In the genomic region with DNA sequence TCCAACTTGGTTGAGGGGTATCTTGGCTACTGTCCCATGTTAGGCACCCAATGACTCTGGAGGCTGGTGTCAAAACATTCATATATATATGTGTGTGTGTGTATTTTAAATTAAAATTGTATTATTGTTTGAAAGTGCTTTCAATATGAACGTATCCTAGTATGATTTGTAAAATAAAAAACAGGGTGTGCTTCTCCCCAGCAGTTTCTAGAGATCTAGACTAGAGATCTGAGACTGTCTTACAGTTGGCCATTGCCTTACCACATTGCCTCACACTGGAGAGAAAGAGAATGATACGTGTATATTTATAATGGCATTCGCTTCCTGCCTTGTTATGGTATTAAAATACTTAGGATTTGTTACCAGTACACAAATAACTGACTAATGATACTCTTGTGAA, we compare ENCODE assay signal across 8 cellular contexts. TPM values are rescaled to one million over a fixed set of nuclear protein-coding genes. Genes with fewer than 3 reads are reported as not detected.
DNase-seq lines count a peak whose midpoint lies in the region; ATAC-seq and TF ChIP-seq lines count a peak whose summit lies in the region.

No MANE protein-coding gene starts in this region.

- H3K27me3 Mint-ChIP-seq in activated CD4-positive, alpha-beta memory T cell treated with anti-CD3 and anti-CD28 coated beads for 36 hours: no peaks in the 10 kb centered on the region
- H3K27me3 Mint-ChIP-seq in neural crest cell (ENCODE audit: low read depth): no peaks in the 10 kb centered on the region

- no peaks in the 10 kb centered on the region for H4K20me1 ChIP-seq in MM.1S (ENCODE audit: insufficient read depth, low read length)

- H3K4me3 ChIP-seq in MM.1S (ENCODE audit: low read length) (peak overlapping the region; percentile 74), fibroblast of pulmonary artery (replicated peaks; ENCODE audit: low read depth, low read length) (peak overlapping the region; percentile 77)

- H3K4me3 Mint-ChIP-seq in activated CD4-positive, alpha-beta memory T cell treated with anti-CD3 and anti-CD28 coated beads for 36 hours: peak overlapping the region; percentile 79
- peak overlapping the region; percentile 94 for H3K4me3 Mint-ChIP-seq in neural crest cell

- H3K4me1 Mint-ChIP-seq in activated CD4-positive, alpha-beta memory T cell treated with anti-CD3 and anti-CD28 coated beads for 36 hours (ENCODE audit: low read depth): peaks cover 52% of the 10 kb centered on the region
- peaks cover 56% of the 10 kb centered on the region for H3K4me1 Mint-ChIP-seq in neural crest cell

- H3K4me2 ChIP-seq in MM.1S (ENCODE audit: low read depth, low read length): peak overlapping the region; percentile 29

- H3K9ac ChIP-seq in MM.1S (ENCODE audit: low read length): peak overlapping the region; percentile 49; the same call in 1 of the 2 replicates

- H3K9me3 Mint-ChIP-seq in activated CD4-positive, alpha-beta memory T cell treated with anti-CD3 and anti-CD28 coated beads for 36 hours: no peaks in the 10 kb centered on the region
- no peaks in the 10 kb centered on the region for H3K9me3 Mint-ChIP-seq in neural crest cell

- POLR2A ChIA-PET in activated CD4-positive, alpha-beta memory T cell treated with anti-CD3 and anti-CD28 coated beads for 36 hours (lab: Charles Lee): interaction anchor here (1.4 kb wide), 1 partner anchor 11 kb away, joined by 4 read pairs; no protein-coding TSS in a partner anchor

- H3K36me3 ChIP-seq in MM.1S (replicated peaks; ENCODE audit: insufficient read depth, low read length): no peaks in the 10 kb centered on the region

- peaks cover 59% of the 10 kb centered on the region for H3K79me2 ChIP-seq in MM.1S (ENCODE audit: low read length)

- H3K36me3 Mint-ChIP-seq in activated CD4-positive, alpha-beta memory T cell treated with anti-CD3 and anti-CD28 coated beads for 36 hours: peaks cover 13% of the 10 kb centered on the region
- H3K36me3 Mint-ChIP-seq in neural crest cell (ENCODE audit: low read depth): no peaks in the 10 kb centered on the region

- peak overlapping the region; percentile 97 for H3K27ac Mint-ChIP-seq in activated CD4-positive, alpha-beta memory T cell treated with anti-CD3 and anti-CD28 coated beads for 36 hours
- peak overlapping the region; percentile 28 for H3K27ac Mint-ChIP-seq in neural crest cell (ENCODE audit: unreplicated experiment)

- DNase-seq in NCI-H2196 (lab: John Stamatoyannopoulos, UW; ENCODE audit: unreplicated experiment) (peak; percentile 6), NCI-H2196 treated with DMSO at 0.1 percent for 48 hours (lab: John Stamatoyannopoulos, UW; ENCODE audit: unreplicated experiment) (no peak), MM.1S (peak; percentile 69), fibroblast of pulmonary artery (ENCODE audit: low read depth) (peak; percentile 73), neural crest cell (ENCODE audit: low read depth, low spot score) (no peak)
- DNase-seq in activated CD4-positive, alpha-beta memory T cell treated with anti-CD3 and anti-CD28 coated beads for 36 hours: peak; percentile 27

- peak; percentile 55 for TF ChIP-seq CTCF in MM.1S (IDR thresholded peaks at IDR 0.05; ENCODE audit: low read length)
- peak; percentile 45 for TF ChIP-seq CTCF in fibroblast of pulmonary artery (IDR thresholded peaks at IDR 0.05; ENCODE audit: low read length, missing control alignments)
- peak; percentile 51 for TF ChIP-seq CTCF in neural crest cell (conservative IDR thresholded peaks at IDR 0.05)

- no peak overlapping the region for H2AFZ ChIP-seq in MM.1S (ENCODE audit: low read length)

- peaks cover 12% of the 10 kb centered on the region for H3K4me1 ChIP-seq in MM.1S (ENCODE audit: low read length)

- no peaks in the 10 kb centered on the region for H3K9me2 ChIP-seq in MM.1S (replicated peaks; ENCODE audit: insufficient read depth, low read length)

- no peaks in the 10 kb centered on the region for H3K27me3 ChIP-seq in MM.1S (replicated peaks; ENCODE audit: insufficient read depth, low read length)

- H3K9me3 ChIP-seq in MM.1S (replicated peaks; ENCODE audit: insufficient read depth, low read length): no peaks in the 10 kb centered on the region

- CTCF ChIA-PET in activated CD4-positive, alpha-beta memory T cell treated with anti-CD3 and anti-CD28 coated beads for 36 hours (lab: Charles Lee): interaction anchor here (0.9 to 1.4 kb wide), 6 partner anchors 12 to 445 kb away, joined by 3 to 8 read pairs (median 4); partner anchors contain the start of genes GRK5 and INPP5F

- intact Hi-C loops in activated CD4-positive, alpha-beta memory T cell treated with anti-CD3 and anti-CD28 coated beads for 36 hours (cut with micrococcal nuclease): loop anchor here (1.0 to 10.0 kb wide), 8 partner anchors 44 to 898 kb away; partner anchors contain the start of genes CACUL1 and GRK5

- peaks cover 12% of the 10 kb centered on the region for H3F3A ChIP-seq in MM.1S (ENCODE audit: insufficient read depth, low read length)

- ATAC-seq in GM19463 (IDR thresholded peaks at IDR 0.05; ENCODE audit: unreplicated experiment) (no peak), GM19351 (IDR thresholded peaks at IDR 0.05; ENCODE audit: unreplicated experiment) (no peak)

- H3K27ac ChIP-seq in MM.1S (ENCODE audit: low read length): peak overlapping the region; percentile 1; the same call in 1 of the 2 replicates

RNA-seq across cellular contexts. Expression of gene BAG3, which starts 1.2 kb away (rescaled TPM):
- 10 to 100 TPM; 26.8 to 28.1 TPM for total RNA-seq in activated CD4-positive, alpha-beta memory T cell treated with anti-CD3 and anti-CD28 coated beads for 36 hours
- 22.3 and 23.3 TPM in 2 replicates for total RNA-seq in neural crest cell

RNA-seq across cellular contexts. Expression of gene TIAL1, which starts 55.6 kb away (rescaled TPM):
- 100 to 1,000 TPM; 177 TPM for total RNA-seq in activated CD4-positive, alpha-beta memory T cell treated with anti-CD3 and anti-CD28 coated beads for 36 hours
- total RNA-seq in neural crest cell: 176 and 188 TPM in 2 replicates

Comparison
In these comparisons a context has a peak if more than half of its experiments do, and no peak if none do; other contexts are left out.
1. DNase-seq: peak in NCI-H2196 (single experiment), MM.1S (single experiment), activated CD4-positive, alpha-beta memory T cell treated with anti-CD3 and anti-CD28 coated beads for 36 hours (single experiment) and fibroblast of pulmonary artery (single experiment); none in NCI-H2196 treated with DMSO at 0.1 percent for 48 hours (single experiment) and neural crest cell (single experiment).
2. Peak in every context shown above with its lines, with median percentiles within 50 percentile points of each other: CTCF ChIP-seq.